8 cellular contexts compared by ENCODE assay signal in the genomic region with DNA sequence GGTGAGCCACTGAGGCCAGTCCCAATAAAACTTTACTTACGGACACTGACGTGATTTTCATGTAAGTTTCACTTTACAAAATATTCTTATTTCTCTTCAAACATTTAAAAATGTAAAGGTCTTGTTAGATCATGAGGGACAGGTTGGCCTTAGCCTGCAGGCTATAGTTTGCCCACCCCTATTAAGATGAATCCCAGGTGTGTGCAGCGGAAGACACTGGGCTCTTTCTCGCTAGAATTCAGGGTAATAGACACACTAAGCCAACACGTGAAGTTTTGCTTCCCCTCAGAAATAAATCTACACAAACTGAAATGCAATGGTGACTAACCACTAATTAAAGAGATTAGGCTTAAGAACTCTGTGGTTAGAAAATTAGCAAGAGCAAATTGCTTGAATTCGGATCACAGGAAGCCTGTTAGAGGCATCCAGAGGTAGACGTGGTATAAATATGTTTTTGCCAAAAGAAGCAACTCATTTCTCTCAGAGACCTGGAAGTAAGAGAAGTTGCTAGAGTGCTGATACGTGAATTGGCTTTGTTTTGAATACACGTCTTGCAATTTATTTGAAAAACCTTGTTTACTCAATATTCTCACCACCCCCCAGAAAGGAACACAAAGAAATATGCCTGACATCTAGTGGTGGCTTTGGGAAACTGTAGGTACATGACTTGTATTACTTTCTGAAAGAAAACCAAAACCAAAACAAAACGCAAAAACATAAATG.
DNase-seq lines count a peak whose midpoint lies in the region; TF ChIP-seq lines count a peak whose summit lies in the region.

No MANE protein-coding gene starts in this region.

- no peak overlapping the region for H3K27ac ChIP-seq in SJCRH30
- H3K27ac ChIP-seq in coronary artery, result no peak overlapping the region
- H3K27ac ChIP-seq in temporal lobe (ENCODE audit: low read depth, low read length), result peak overlapping the region; percentile 30

- no peaks in the 10 kb centered on the region for H3K4me1 ChIP-seq in SJCRH30

- H3K9me3 ChIP-seq in SJCRH30 (replicated peaks), result 0 out of 2 replicates have a peak, but pooled peaks cover 3% of the 10 kb centered on the region

- H3K4me3 ChIP-seq in SJCRH30, result no peak overlapping the region
- peak overlapping the region; percentile 61 for H3K4me3 ChIP-seq in coronary artery

- H3K36me3 ChIP-seq in SJCRH30, result 0 out of 2 replicates have a peak, but pooled peaks cover 3% of the 10 kb centered on the region

- peak; percentile 33 for DNase-seq in activated T-cell treated with anti-CD3 and anti-CD28 coated beads for 24 hours (ENCODE audit: low read depth)
- DNase-seq in activated T-cell treated with anti-CD3 and anti-CD28 coated beads, Interleukin-2, amount 50 U/mL, for 48 hours, result no peak
- peak; percentile 66 for DNase-seq in H4 (ENCODE audit: low spot score)
- DNase-seq in NAMALWA (ENCODE audit: low spot score), result peak; percentile 91
- DNase-seq in SJCRH30, result peak; percentile 36 to 82
- no peak for DNase-seq in coronary artery (ENCODE audit: low spot score)
- DNase-seq in medulla oblongata (ENCODE audit: extremely low spot score), result peak; percentile 91

- H3K27me3 ChIP-seq in SJCRH30, result no peaks in the 10 kb centered on the region

- TF ChIP-seq CTCF in coronary artery (IDR thresholded peaks at IDR 0.05), result peak; percentile 76

Comparison
In these comparisons a context has a peak if more than half of its experiments do, and no peak if none do; other contexts are left out.
1. DNase-seq: peak in activated T-cell treated with anti-CD3 and anti-CD28 coated beads for 24 hours (single experiment), H4 (single experiment), NAMALWA (single experiment), SJCRH30 (2 of 2) and medulla oblongata (single experiment); none in activated T-cell treated with anti-CD3 and anti-CD28 coated beads, Interleukin-2, amount 50 U/mL, for 48 hours (0 of 2) and coronary artery (single experiment).